8 cellular contexts compared by ENCODE assay signal in genomic region chr9:2116073-2116472, GRCh38.
DNase-seq lines count a peak whose midpoint lies in the region; ATAC-seq and TF ChIP-seq lines count a peak whose summit lies in the region.

No MANE protein-coding gene starts in this region.

- H2BK120ac ChIP-seq in IMR-90 (ENCODE audit: low read depth, low read length): no peak overlapping the region

- H3K4me3 Mint-ChIP-seq in MCF 10A (ENCODE audit: unreplicated experiment): no peak overlapping the region

- H4K5ac ChIP-seq in IMR-90 (ENCODE audit: low read depth, low read length): no peak overlapping the region

- no peaks in the 10 kb centered on the region for H3K9me3 ChIP-seq in IMR-90 (ENCODE audit: control insufficient read depth, insufficient read depth, low read length)
- no peaks in the 10 kb centered on the region for H3K9me3 ChIP-seq in mucosa of descending colon

- no peak overlapping the region for H3K14ac ChIP-seq in IMR-90 (replicated peaks; ENCODE audit: low read depth, low read length)

- TF ChIP-seq POLR2A in IMR-90 (IDR thresholded peaks at IDR 0.05; ENCODE audit: low read depth, low read length): no peak

- no peak overlapping the region for H3K27ac ChIP-seq in IMR-90 (ENCODE audit: insufficient read depth, low read length)

- peak; percentile 20; the same call in 1 of the 2 replicates for TF ChIP-seq RAD21 in IMR-90 (IDR thresholded peaks at IDR 0.05; ENCODE audit: low read length)

- no peak overlapping the region for H3K18ac ChIP-seq in IMR-90 (ENCODE audit: low read depth, low read length)

- H3K9me1 ChIP-seq in IMR-90 (ENCODE audit: insufficient read depth, low read length): no peaks in the 10 kb centered on the region

- H3K4me1 ChIP-seq in IMR-90 (ENCODE audit: control insufficient read depth, insufficient read depth, low read length) (no peaks in the 10 kb centered on the region), mucosa of descending colon (ENCODE audit: low read depth) (no peaks in the 10 kb centered on the region)

- no peak overlapping the region for H2AK9ac ChIP-seq in IMR-90 (replicated peaks; ENCODE audit: low read depth, low read length, poor library complexity)

- dilution Hi-C loops in IMR-90 (cut with HindIII; ENCODE audit: low sequenced_read_pairs, unreplicated experiment): loop anchor here (25.0 kb wide), 1 partner anchor 104 kb away; the partner anchor contains the start of gene SMARCA2

- H3K4me2 ChIP-seq in IMR-90 (ENCODE audit: low read depth, low read length): no peak overlapping the region

- H3K9me3 Mint-ChIP-seq in MCF 10A (ENCODE audit: unreplicated experiment): no peaks in the 10 kb centered on the region

- peaks cover 23% of the 10 kb centered on the region for H3K36me3 ChIP-seq in IMR-90 (ENCODE audit: control insufficient read depth, insufficient read depth, low read length)
- H3K36me3 ChIP-seq in mucosa of descending colon (ENCODE audit: low read depth): no peaks in the 10 kb centered on the region

- H3K4me1 Mint-ChIP-seq in MCF 10A (ENCODE audit: insufficient read depth, unreplicated experiment): no peaks in the 10 kb centered on the region

- H3K4ac ChIP-seq in IMR-90 (ENCODE audit: low read depth, low read length): no peak overlapping the region

- H3K36me3 Mint-ChIP-seq in MCF 10A (ENCODE audit: insufficient read depth, unreplicated experiment): peaks cover 53% of the 10 kb centered on the region

- H4K8ac ChIP-seq in IMR-90 (ENCODE audit: low read depth in 2 of 2, low read length in 2 of 2): no peak overlapping the region

- H2BK20ac ChIP-seq in IMR-90 (ENCODE audit: low read depth, low read length): no peak overlapping the region

- CTCF ChIA-PET in IMR-90 (lab: Yijun Ruan, JAX) (interaction anchor here (2.5 kb wide), 1 partner anchor 10 kb away, joined by 6 read pairs; no protein-coding TSS in a partner anchor), MCF 10A (lab: Yijun Ruan, JAX) (interaction anchor here (0.6 to 1.9 kb wide), 7 partner anchors 12 to 497 kb away, joined by 3 to 10 read pairs (median 4); no protein-coding TSS in a partner anchor)

- intact Hi-C loops in IMR-90 (cut with micrococcal nuclease): no loop called here
- intact Hi-C loops in MCF 10A (cut with micrococcal nuclease): no loop called here
- intact Hi-C loops in mucosa of descending colon (cut with DNase I, micrococcal nuclease): no loop called here
- intact Hi-C loops in posterior vena cava (cut with DNase I): no loop called here

- no peaks in the 10 kb centered on the region for H4K20me1 ChIP-seq in IMR-90 (ENCODE audit: insufficient read depth, low read length)

- H3K23ac ChIP-seq in IMR-90 (ENCODE audit: low read depth, low read length): no peak overlapping the region

- H4K91ac ChIP-seq in IMR-90 (ENCODE audit: insufficient read depth, low read depth, low read length): no peak overlapping the region

- DNase-seq in GM03348 (ENCODE audit: low spot score) (peak; percentile 13), IMR-90 (no peak), MCF 10A (ENCODE audit: unreplicated experiment) (peak; percentile 21), mucosa of descending colon (no peak), AG08396 (ENCODE audit: low spot score) (no peak), nucleus accumbens (lab: John Stamatoyannopoulos, UW) (no peak), activated T-cell treated with anti-CD3 and anti-CD28 coated beads for 4 hours (no peak), posterior vena cava (ENCODE audit: low spot score) (no peak)

- no CpG with 5 or more reads among the region's 3 CpGs for WGBS in IMR-90 (ENCODE audit: extremely low coverage in 2 of 2, insufficient read length in 1 of 2), 2 experiments

- in situ Hi-C loops in IMR-90 (cut with MboI; ENCODE audit: low sequenced_read_pairs): no loop called here

- H3K56ac ChIP-seq in IMR-90 (ENCODE audit: extremely low read depth, insufficient read depth, low read length): no peak overlapping the region

- no TSS peak for BruUV-seq in IMR-90 (replicated peaks; lab: Mats Ljungman, UMichigan)
- no TSS peak for BruUV-seq in MCF 10A (replicated peaks; lab: Mats Ljungman, UMichigan)

- H3K79me1 ChIP-seq in IMR-90 (ENCODE audit: low read depth in 1 of 2, low read length in 2 of 2): no peaks in the 10 kb centered on the region

- no peak overlapping the region for H2BK15ac ChIP-seq in IMR-90 (ENCODE audit: low read depth, low read length)

- ATAC-seq in IMR-90 (ENCODE audit: low read depth) (peak; percentile 53), mucosa of descending colon (peak; percentile 54)

- no peaks in the 10 kb centered on the region for H3K27me3 ChIP-seq in IMR-90 (ENCODE audit: control insufficient read depth, insufficient read depth, low read length)

- H2BK5ac ChIP-seq in IMR-90 (ENCODE audit: low read depth, low read length, poor library complexity, severe bottlenecking): no peak overlapping the region

- POLR2A ChIA-PET in IMR-90 (lab: Charles Lee; ENCODE audit: unreplicated experiment) (no interaction called here), MCF 10A (lab: Yijun Ruan, JAX) (interaction anchor here (1.0 kb wide), 1 partner anchor 22 kb away, joined by 3 read pairs; no protein-coding TSS in a partner anchor)

- H2AK5ac ChIP-seq in IMR-90 (ENCODE audit: low read depth, low read length): no peak overlapping the region

- TF ChIP-seq CTCF in IMR-90 (conservative IDR thresholded peaks at IDR 0.05; ENCODE audit: low read depth, low read length) (peak; percentile 26; the same call in 1 of the 2 replicates), MCF 10A (IDR thresholded peaks at IDR 0.05; ENCODE audit: unreplicated experiment) (peak; percentile 38), mucosa of descending colon (IDR thresholded peaks at IDR 0.05) (peak; percentile 9)

- H3K27ac Mint-ChIP-seq in MCF 10A (ENCODE audit: low read depth, unreplicated experiment): no peak overlapping the region

- H3K27me3 Mint-ChIP-seq in MCF 10A (ENCODE audit: insufficient read depth, unreplicated experiment): no peaks in the 10 kb centered on the region

- no peak overlapping the region for H3K4me3 ChIP-seq in IMR-90 (ENCODE audit: insufficient read depth, low read depth, low read length)
- no peak overlapping the region for H3K4me3 ChIP-seq in mucosa of descending colon

- no peak overlapping the region for H2AFZ ChIP-seq in IMR-90 (replicated peaks; ENCODE audit: low read length, poor library complexity)

- H3K9ac ChIP-seq in IMR-90 (ENCODE audit: low read depth, low read length): no peak overlapping the region

TF ChIP-seq in IMR-90, 13 proteins besides CTCF, POLR2A, EP300 and RAD21:
- no peak for TF ChIP-seq ELK1 (IDR thresholded peaks at IDR 0.05; ENCODE audit: borderline replicate concordance, low read depth, low read length)
- TF ChIP-seq RCOR1 (IDR thresholded peaks at IDR 0.05; ENCODE audit: insufficient replicate concordance, low read length): no peak
- TF ChIP-seq RFX5 (IDR thresholded peaks at IDR 0.05; ENCODE audit: low read depth, low read length): no peak
- no peak for TF ChIP-seq MXI1 (IDR thresholded peaks at IDR 0.05; ENCODE audit: borderline replicate concordance, low read depth, low read length)
- TF ChIP-seq MAFK (IDR thresholded peaks at IDR 0.05; ENCODE audit: low read depth, low read length): no peak
- no peak for TF ChIP-seq CHD1 (IDR thresholded peaks at IDR 0.05; ENCODE audit: low read depth, low read length)
- no peak for TF ChIP-seq MAZ (IDR thresholded peaks at IDR 0.05; ENCODE audit: borderline replicate concordance, low read depth, low read length)
- TF ChIP-seq NFE2L2 (IDR thresholded peaks at IDR 0.05; ENCODE audit: low read depth, low read length): no peak
- TF ChIP-seq CEBPB (IDR thresholded peaks at IDR 0.05; ENCODE audit: low read depth, low read length): no peak
- no peak for TF ChIP-seq BHLHE40 (IDR thresholded peaks at IDR 0.05; ENCODE audit: low read depth, low read length)
- TF ChIP-seq USF2 (IDR thresholded peaks at IDR 0.05; ENCODE audit: low read depth, low read length): no peak
- TF ChIP-seq FOS (IDR thresholded peaks at IDR 0.05; ENCODE audit: low read depth, low read length): no peak
- TF ChIP-seq SMC3 (IDR thresholded peaks at IDR 0.05; ENCODE audit: low read depth, low read length): no peak

Comparison
In these comparisons a context has a peak if more than half of its experiments do, and no peak if none do; other contexts are left out.
1. DNase-seq: peak in GM03348 (single experiment) and MCF 10A (single experiment); none in IMR-90 (single experiment), mucosa of descending colon (0 of 3), AG08396 (single experiment), nucleus accumbens (0 of 56), activated T-cell treated with anti-CD3 and anti-CD28 coated beads for 4 hours (single experiment) and posterior vena cava (single experiment).
2. Peak in every context shown above with its lines, with median percentiles within 50 percentile points of each other: CTCF ChIP-seq.